Comparison of ENCODE assay signal across 1 cellular context in the genomic region with DNA sequence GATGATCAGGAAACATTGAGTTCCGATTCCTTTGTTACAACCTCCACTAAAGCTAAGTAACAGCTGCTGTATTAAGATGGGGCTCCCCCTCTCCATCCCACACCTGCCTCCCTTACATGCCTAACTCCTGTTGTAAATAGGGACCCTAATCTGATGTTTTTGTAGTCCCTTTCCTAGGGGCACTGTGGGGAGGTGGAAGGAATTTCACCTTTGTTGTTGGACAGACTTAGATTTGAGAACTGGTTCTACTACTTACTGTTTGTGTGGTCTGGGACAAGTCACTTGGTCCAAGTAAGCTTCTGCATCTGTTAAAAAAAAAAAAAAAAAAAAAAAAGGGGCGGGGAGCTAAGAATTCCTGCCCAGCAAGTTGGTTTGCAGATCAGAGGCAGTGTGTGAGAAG.
TF ChIP-seq lines count a peak whose summit lies in the region.

No MANE protein-coding gene starts in this region.

TF ChIP-seq in H1, 55 proteins besides CTCF, POLR2A, EP300 and RAD21:
- TF ChIP-seq CBX5 (IDR thresholded peaks at IDR 0.05; ENCODE audit: low read depth, low read length) (no peak), TCF12 (IDR thresholded peaks at IDR 0.05; ENCODE audit: low read depth, low read length) (peak; percentile 99), RBBP5 (IDR thresholded peaks at IDR 0.05; ENCODE audit: borderline replicate concordance, low read depth, low read length) (peak; percentile 31; the same call in 1 of the 2 replicates), SP4 (IDR thresholded peaks at IDR 0.05; ENCODE audit: low read length) (no peak), HDAC6 (IDR thresholded peaks at IDR 0.05; ENCODE audit: low read depth, low read length) (no peak), SAP30 (IDR thresholded peaks at IDR 0.05; ENCODE audit: insufficient read depth, insufficient replicate concordance, low read length) (no peak), SP1 (IDR thresholded peaks at IDR 0.05; ENCODE audit: low read depth, low read length) (peak; percentile 85), KDM4A (IDR thresholded peaks at IDR 0.05; ENCODE audit: low read depth, low read length, severe bottlenecking) (no peak), ZNF274 (IDR thresholded peaks at IDR 0.05; ENCODE audit: borderline replicate concordance, extremely low read depth, low read length) (no peak), SP2 (IDR thresholded peaks at IDR 0.05; ENCODE audit: low read length) (no peak), SIRT6 (IDR thresholded peaks at IDR 0.05; ENCODE audit: low read length) (no peak), TBP (IDR thresholded peaks at IDR 0.05; ENCODE audit: low read depth, low read length) (no peak), TEAD4 (IDR thresholded peaks at IDR 0.05; ENCODE audit: low read depth, low read length) (peak; percentile 50; the same call in 1 of the 2 replicates), PHF8 (conservative IDR thresholded peaks at IDR 0.05; ENCODE audit: low read depth, low read length) (no peak), NRF1 (IDR thresholded peaks at IDR 0.05; ENCODE audit: low read depth, low read length) (no peak), CBX8 (IDR thresholded peaks at IDR 0.05; ENCODE audit: borderline replicate concordance, low read depth, low read length) (no peak), JUN (IDR thresholded peaks at IDR 0.05; ENCODE audit: low read depth, low read length) (no peak), KDM5A (IDR thresholded peaks at IDR 0.05; ENCODE audit: low read length) (no peak), SIN3A (conservative IDR thresholded peaks at IDR 0.05 in 1 of 2, IDR thresholded peaks at IDR 0.05 in 1 of 2; ENCODE audit: low read depth in 1 of 2, low read length in 2 of 2) (no peak), USF2 (IDR thresholded peaks at IDR 0.05; ENCODE audit: low read length) (no peak), YY1 (IDR thresholded peaks at IDR 0.05; ENCODE audit: low read depth, low read length) (no peak), GTF2F1 (IDR thresholded peaks at IDR 0.05; ENCODE audit: borderline replicate concordance, low read depth, low read length) (no peak), POLR2AphosphoS5 (IDR thresholded peaks at IDR 0.05; ENCODE audit: low read depth, low read length) (peak; percentile 74), CHD2 (IDR thresholded peaks at IDR 0.05; ENCODE audit: low read length) (0 out of 2 replicates have a peak, but pooled peaks have one; percentile 23), ASH2L (IDR thresholded peaks at IDR 0.05; ENCODE audit: low read length) (peak; percentile 31), HDAC2 (IDR thresholded peaks at IDR 0.05; ENCODE audit: borderline replicate concordance in 1 of 2, low read depth in 2 of 2, low read length in 2 of 2) (0 out of 4 replicates have a peak, but pooled peaks of 1 of the 2 experiments have one; percentile 13), FOSL1 (IDR thresholded peaks at IDR 0.05; ENCODE audit: insufficient read depth, low read depth, low read length) (no peak), RXRA (IDR thresholded peaks at IDR 0.05; ENCODE audit: insufficient read depth, low read depth, low read length) (no peak), NANOG (IDR thresholded peaks at IDR 0.05; ENCODE audit: insufficient read depth, low read depth, low read length, poor library complexity, severe bottlenecking) (no peak), KDM1A (IDR thresholded peaks at IDR 0.05; ENCODE audit: borderline replicate concordance, low read length) (no peak), GABPA (IDR thresholded peaks at IDR 0.05; ENCODE audit: borderline replicate concordance, insufficient read depth, low read length) (no peak), E2F6 (IDR thresholded peaks at IDR 0.05) (no peak), JUND (IDR thresholded peaks at IDR 0.05; ENCODE audit: low read length) (no peak)
- TF ChIP-seq, protein P1, sequence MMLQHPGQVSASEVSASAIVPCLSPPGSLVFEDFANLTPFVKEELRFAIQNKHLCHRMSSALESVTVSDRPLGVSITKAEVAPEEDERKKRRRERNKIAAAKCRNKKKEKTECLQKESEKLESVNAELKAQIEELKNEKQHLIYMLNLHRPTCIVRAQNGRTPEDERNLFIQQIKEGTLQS (IDR thresholded peaks at IDR 0.05; ENCODE audit: insufficient read depth, low read depth, low read length), result no peak
- TF ChIP-seq, protein P2, sequence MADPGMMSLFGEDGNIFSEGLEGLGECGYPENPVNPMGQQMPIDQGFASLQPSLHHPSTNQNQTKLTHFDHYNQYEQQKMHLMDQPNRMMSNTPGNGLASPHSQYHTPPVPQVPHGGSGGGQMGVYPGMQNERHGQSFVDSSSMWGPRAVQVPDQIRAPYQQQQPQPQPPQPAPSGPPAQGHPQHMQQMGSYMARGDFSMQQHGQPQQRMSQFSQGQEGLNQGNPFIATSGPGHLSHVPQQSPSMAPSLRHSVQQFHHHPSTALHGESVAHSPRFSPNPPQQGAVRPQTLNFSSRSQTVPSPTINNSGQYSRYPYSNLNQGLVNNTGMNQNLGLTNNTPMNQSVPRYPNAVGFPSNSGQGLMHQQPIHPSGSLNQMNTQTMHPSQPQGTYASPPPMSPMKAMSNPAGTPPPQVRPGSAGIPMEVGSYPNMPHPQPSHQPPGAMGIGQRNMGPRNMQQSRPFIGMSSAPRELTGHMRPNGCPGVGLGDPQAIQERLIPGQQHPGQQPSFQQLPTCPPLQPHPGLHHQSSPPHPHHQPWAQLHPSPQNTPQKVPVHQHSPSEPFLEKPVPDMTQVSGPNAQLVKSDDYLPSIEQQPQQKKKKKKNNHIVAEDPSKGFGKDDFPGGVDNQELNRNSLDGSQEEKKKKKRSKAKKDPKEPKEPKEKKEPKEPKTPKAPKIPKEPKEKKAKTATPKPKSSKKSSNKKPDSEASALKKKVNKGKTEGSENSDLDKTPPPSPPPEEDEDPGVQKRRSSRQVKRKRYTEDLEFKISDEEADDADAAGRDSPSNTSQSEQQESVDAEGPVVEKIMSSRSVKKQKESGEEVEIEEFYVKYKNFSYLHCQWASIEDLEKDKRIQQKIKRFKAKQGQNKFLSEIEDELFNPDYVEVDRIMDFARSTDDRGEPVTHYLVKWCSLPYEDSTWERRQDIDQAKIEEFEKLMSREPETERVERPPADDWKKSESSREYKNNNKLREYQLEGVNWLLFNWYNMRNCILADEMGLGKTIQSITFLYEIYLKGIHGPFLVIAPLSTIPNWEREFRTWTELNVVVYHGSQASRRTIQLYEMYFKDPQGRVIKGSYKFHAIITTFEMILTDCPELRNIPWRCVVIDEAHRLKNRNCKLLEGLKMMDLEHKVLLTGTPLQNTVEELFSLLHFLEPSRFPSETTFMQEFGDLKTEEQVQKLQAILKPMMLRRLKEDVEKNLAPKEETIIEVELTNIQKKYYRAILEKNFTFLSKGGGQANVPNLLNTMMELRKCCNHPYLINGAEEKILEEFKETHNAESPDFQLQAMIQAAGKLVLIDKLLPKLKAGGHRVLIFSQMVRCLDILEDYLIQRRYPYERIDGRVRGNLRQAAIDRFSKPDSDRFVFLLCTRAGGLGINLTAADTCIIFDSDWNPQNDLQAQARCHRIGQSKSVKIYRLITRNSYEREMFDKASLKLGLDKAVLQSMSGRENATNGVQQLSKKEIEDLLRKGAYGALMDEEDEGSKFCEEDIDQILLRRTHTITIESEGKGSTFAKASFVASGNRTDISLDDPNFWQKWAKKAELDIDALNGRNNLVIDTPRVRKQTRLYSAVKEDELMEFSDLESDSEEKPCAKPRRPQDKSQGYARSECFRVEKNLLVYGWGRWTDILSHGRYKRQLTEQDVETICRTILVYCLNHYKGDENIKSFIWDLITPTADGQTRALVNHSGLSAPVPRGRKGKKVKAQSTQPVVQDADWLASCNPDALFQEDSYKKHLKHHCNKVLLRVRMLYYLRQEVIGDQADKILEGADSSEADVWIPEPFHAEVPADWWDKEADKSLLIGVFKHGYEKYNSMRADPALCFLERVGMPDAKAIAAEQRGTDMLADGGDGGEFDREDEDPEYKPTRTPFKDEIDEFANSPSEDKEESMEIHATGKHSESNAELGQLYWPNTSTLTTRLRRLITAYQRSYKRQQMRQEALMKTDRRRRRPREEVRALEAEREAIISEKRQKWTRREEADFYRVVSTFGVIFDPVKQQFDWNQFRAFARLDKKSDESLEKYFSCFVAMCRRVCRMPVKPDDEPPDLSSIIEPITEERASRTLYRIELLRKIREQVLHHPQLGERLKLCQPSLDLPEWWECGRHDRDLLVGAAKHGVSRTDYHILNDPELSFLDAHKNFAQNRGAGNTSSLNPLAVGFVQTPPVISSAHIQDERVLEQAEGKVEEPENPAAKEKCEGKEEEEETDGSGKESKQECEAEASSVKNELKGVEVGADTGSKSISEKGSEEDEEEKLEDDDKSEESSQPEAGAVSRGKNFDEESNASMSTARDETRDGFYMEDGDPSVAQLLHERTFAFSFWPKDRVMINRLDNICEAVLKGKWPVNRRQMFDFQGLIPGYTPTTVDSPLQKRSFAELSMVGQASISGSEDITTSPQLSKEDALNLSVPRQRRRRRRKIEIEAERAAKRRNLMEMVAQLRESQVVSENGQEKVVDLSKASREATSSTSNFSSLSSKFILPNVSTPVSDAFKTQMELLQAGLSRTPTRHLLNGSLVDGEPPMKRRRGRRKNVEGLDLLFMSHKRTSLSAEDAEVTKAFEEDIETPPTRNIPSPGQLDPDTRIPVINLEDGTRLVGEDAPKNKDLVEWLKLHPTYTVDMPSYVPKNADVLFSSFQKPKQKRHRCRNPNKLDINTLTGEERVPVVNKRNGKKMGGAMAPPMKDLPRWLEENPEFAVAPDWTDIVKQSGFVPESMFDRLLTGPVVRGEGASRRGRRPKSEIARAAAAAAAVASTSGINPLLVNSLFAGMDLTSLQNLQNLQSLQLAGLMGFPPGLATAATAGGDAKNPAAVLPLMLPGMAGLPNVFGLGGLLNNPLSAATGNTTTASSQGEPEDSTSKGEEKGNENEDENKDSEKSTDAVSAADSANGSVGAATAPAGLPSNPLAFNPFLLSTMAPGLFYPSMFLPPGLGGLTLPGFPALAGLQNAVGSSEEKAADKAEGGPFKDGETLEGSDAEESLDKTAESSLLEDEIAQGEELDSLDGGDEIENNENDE (IDR thresholded peaks at IDR 0.05; ENCODE audit: insufficient replicate concordance, low read length), result no peak
- TF ChIP-seq, protein P3, sequence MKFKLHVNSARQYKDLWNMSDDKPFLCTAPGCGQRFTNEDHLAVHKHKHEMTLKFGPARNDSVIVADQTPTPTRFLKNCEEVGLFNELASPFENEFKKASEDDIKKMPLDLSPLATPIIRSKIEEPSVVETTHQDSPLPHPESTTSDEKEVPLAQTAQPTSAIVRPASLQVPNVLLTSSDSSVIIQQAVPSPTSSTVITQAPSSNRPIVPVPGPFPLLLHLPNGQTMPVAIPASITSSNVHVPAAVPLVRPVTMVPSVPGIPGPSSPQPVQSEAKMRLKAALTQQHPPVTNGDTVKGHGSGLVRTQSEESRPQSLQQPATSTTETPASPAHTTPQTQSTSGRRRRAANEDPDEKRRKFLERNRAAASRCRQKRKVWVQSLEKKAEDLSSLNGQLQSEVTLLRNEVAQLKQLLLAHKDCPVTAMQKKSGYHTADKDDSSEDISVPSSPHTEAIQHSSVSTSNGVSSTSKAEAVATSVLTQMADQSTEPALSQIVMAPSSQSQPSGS (IDR thresholded peaks at IDR 0.05; ENCODE audit: low read length), result peak; percentile 37; the same call in 1 of the 2 replicates
